In genomic region chr5:36177715-36178556, GRCh38 we compare ENCODE assay signal across 8 cellular contexts.
DNase-seq lines count a peak whose midpoint lies in the region; ATAC-seq, FAIRE-seq and TF ChIP-seq lines count a peak whose summit lies in the region.

No MANE protein-coding gene starts in this region.

- H3K27ac Mint-ChIP-seq in effector memory CD8-positive, alpha-beta T cell = peak overlapping the region; percentile 30 to 62
- H3K27ac Mint-ChIP-seq in nephron = no peak overlapping the region
- H3K27ac Mint-ChIP-seq in activated naive CD4-positive, alpha-beta T cell treated with anti-CD3 and anti-CD28 coated beads, Interleukin-2, amount 10 ng/mL, durations not matched to agents 7 days and 5 days = no peak overlapping the region

- DNase-seq in AG08395 (ENCODE audit: low spot score) (peak; percentile 54), GM19239 (ENCODE audit: insufficient read length, low spot score) (no peak), NCI-H82 (lab: John Stamatoyannopoulos, UW) (peak; percentile 35), HK-2 (ENCODE audit: unreplicated experiment) (no peak)
- DNase-seq in effector memory CD8-positive, alpha-beta T cell = no peak
- DNase-seq in activated naive CD4-positive, alpha-beta T cell treated with anti-CD3 and anti-CD28 coated beads, Interleukin-2, amount 10 ng/mL, durations not matched to agents 7 days and 5 days = no peak

- H3K27me3 Mint-ChIP-seq in effector memory CD8-positive, alpha-beta T cell = no peaks in the 10 kb centered on the region
- H3K27me3 Mint-ChIP-seq in nephron (ENCODE audit: low read depth) = no peaks in the 10 kb centered on the region
- no peaks in the 10 kb centered on the region for H3K27me3 Mint-ChIP-seq in activated naive CD4-positive, alpha-beta T cell treated with anti-CD3 and anti-CD28 coated beads, Interleukin-2, amount 10 ng/mL, durations not matched to agents 7 days and 5 days

- peaks cover 31% of the 10 kb centered on the region for H3K36me3 Mint-ChIP-seq in effector memory CD8-positive, alpha-beta T cell (ENCODE audit: insufficient read depth)
- H3K36me3 Mint-ChIP-seq in nephron (ENCODE audit: low read depth) = peaks cover 73% of the 10 kb centered on the region
- H3K36me3 Mint-ChIP-seq in activated naive CD4-positive, alpha-beta T cell treated with anti-CD3 and anti-CD28 coated beads, Interleukin-2, amount 10 ng/mL, durations not matched to agents 7 days and 5 days = peaks cover 60% of the 10 kb centered on the region

- ATAC-seq in effector memory CD8-positive, alpha-beta T cell (replicated peaks) = no peak
- ATAC-seq in HG02623 (IDR thresholded peaks at IDR 0.05; ENCODE audit: unreplicated experiment) = no peak

- CTCF ChIA-PET in activated naive CD4-positive, alpha-beta T cell treated with anti-CD3 and anti-CD28 coated beads, Interleukin-2, amount 10 ng/mL, durations not matched to agents 7 days and 5 days (lab: Charles Lee) = interaction anchor here (0.7 to 1.1 kb wide), 3 partner anchors 24 to 128 kb away, joined by 3 to 5 read pairs (median 3); no protein-coding TSS in a partner anchor

- H3K4me1 Mint-ChIP-seq in effector memory CD8-positive, alpha-beta T cell (ENCODE audit: low read depth in 2 of 2) = peaks cover 2 to 11% of the 10 kb centered on the region in 2 donors
- no peaks in the 10 kb centered on the region for H3K4me1 Mint-ChIP-seq in nephron
- no peaks in the 10 kb centered on the region for H3K4me1 Mint-ChIP-seq in activated naive CD4-positive, alpha-beta T cell treated with anti-CD3 and anti-CD28 coated beads, Interleukin-2, amount 10 ng/mL, durations not matched to agents 7 days and 5 days

- peak; percentile 62 for FAIRE-seq in GM19239 (lab: Jason Lieb, UNC)

- H3K4me3 Mint-ChIP-seq in effector memory CD8-positive, alpha-beta T cell = no peak overlapping the region
- H3K4me3 Mint-ChIP-seq in nephron = no peak overlapping the region
- H3K4me3 Mint-ChIP-seq in activated naive CD4-positive, alpha-beta T cell treated with anti-CD3 and anti-CD28 coated beads, Interleukin-2, amount 10 ng/mL, durations not matched to agents 7 days and 5 days = no peak overlapping the region

- TF ChIP-seq CTCF in nephron (IDR thresholded peaks at IDR 0.05; ENCODE audit: unreplicated experiment in 3 of 3) = peak; percentile 47 to 64 (median 52)

- no peaks in the 10 kb centered on the region for H3K9me3 Mint-ChIP-seq in effector memory CD8-positive, alpha-beta T cell
- H3K9me3 Mint-ChIP-seq in nephron = no peaks in the 10 kb centered on the region
- no peaks in the 10 kb centered on the region for H3K9me3 Mint-ChIP-seq in activated naive CD4-positive, alpha-beta T cell treated with anti-CD3 and anti-CD28 coated beads, Interleukin-2, amount 10 ng/mL, durations not matched to agents 7 days and 5 days

Comparison
In these comparisons a context has a peak if more than half of its experiments do, and no peak if none do; other contexts are left out.
1. DNase-seq: peak in AG08395 (single experiment) and NCI-H82 (single experiment); none in GM19239 (single experiment), effector memory CD8-positive, alpha-beta T cell (0 of 3), activated naive CD4-positive, alpha-beta T cell treated with anti-CD3 and anti-CD28 coated beads, Interleukin-2, amount 10 ng/mL, durations not matched to agents 7 days and 5 days (single experiment) and HK-2 (single experiment).
2. H3K27ac Mint-ChIP-seq: peak in effector memory CD8-positive, alpha-beta T cell (2 of 2); none in nephron (0 of 3) and activated naive CD4-positive, alpha-beta T cell treated with anti-CD3 and anti-CD28 coated beads, Interleukin-2, amount 10 ng/mL, durations not matched to agents 7 days and 5 days (single experiment).